In genomic region chr6:107591346-107591745, GRCh38 we compare ENCODE assay signal across 38 cellular contexts.
"Had no signal": no experiment of that assay in that cellular context is flagged by ENCODE, and none has a peak within 500 bp of the region (broad histone marks: within the 10 kb centered on the region; RNA-seq: fewer than 3 reads in every experiment).

No MANE protein-coding gene starts in this region.

- H3K27me3 ChIP-seq: adrenal gland, body of pancreas, brain microvascular endothelial cell, breast epithelium had no signal

- ATAC-seq: activated CD4-positive, alpha-beta T cell treated with anti-CD3 and anti-CD28 coated beads for 36 hours; activated CD4-positive, CD25-positive, alpha-beta regulatory T cell treated with anti-CD3 and anti-CD28 coated beads, Interleukin-2, amount 50 U/mL, for 24 hours; activated CD8-positive, alpha-beta T cell treated with anti-CD3 and anti-CD28 coated beads for 36 hours; activated naive CD4-positive, alpha-beta T cell treated with anti-CD3 and anti-CD28 coated beads, Interleukin-2, amount 50 U/mL, for 72 hours; activated T-cell treated with anti-CD3 and anti-CD28 coated beads, Interleukin-2, amount 50 U/mL, for 4 hours; activated T-cell treated with anti-CD3 and anti-CD28 coated beads, Interleukin-2, amount 50 U/mL, for 72 hours; activated T-helper 17 cell treated with anti-CD3 and anti-CD28 coated beads, Interleukin-2, amount 50 U/mL, for 72 hours; body of pancreas; WTC11 had no signal

- H3K36me3 ChIP-seq: adrenal gland, brain microvascular endothelial cell, breast epithelium, WERI-Rb-1 had no signal

- H3K4me3 Mint-ChIP-seq: activated CD4-positive, alpha-beta memory T cell treated with anti-CD3 and anti-CD28 coated beads for 36 hours; activated CD4-positive, alpha-beta T cell treated with anti-CD3 and anti-CD28 coated beads for 36 hours; activated CD4-positive, alpha-beta T cell treated with anti-CD3 and anti-CD28 coated beads, Interleukin-2, amount 10 ng/mL, durations not matched to agents 24 days and 14 days; activated CD8-positive, alpha-beta T cell treated with anti-CD3 and anti-CD28 coated beads for 36 hours; activated naive CD4-positive, alpha-beta T cell treated with anti-CD3 and anti-CD28 coated beads for 36 hours; activated naive CD8-positive, alpha-beta T cell treated with anti-CD3 and anti-CD28 coated beads for 36 hours; activated T-cell treated with anti-CD3 and anti-CD28 coated beads, Interleukin-2, amount 50 U/mL, for 4 hours; activated T-cell treated with anti-CD3 and anti-CD28 coated beads, Interleukin-2, amount 50 U/mL, for 72 hours; activated T-helper 1 cell treated with anti-CD3 and anti-CD28 coated beads, Interleukin-12 subunit alpha, Interleukin-12 subunit beta, Interleukin-2, Interleukin-4 antibody, amounts not matched to agents 30 ng/mL and 10 ng/mL and 1 ng/mL, durations not matched to agents 14 hours and 24 hours and 36 hours; activated T-helper 17 cell treated with anti-CD3 and anti-CD28 coated beads, Interleukin-2, amount 50 U/mL, for 72 hours; T-helper 1 cell treated with Interleukin-12 subunit alpha and Interleukin-12 subunit beta and Interleukin-4 antibody, amounts not matched to agents 30 μg/mL and 1 μg/mL, for 36 hours; T-helper 2 cell treated with Interferon-gamma antibody and Interleukin-4, amounts not matched to agents 5 μg/mL and 100 μg/mL, for 36 hours; WTC11 had no signal

- H3K27me3 Mint-ChIP-seq: activated naive CD8-positive, alpha-beta T cell treated with anti-CD3 and anti-CD28 coated beads for 36 hours had no signal

- DNase-seq: activated CD4-positive, alpha-beta memory T cell treated with anti-CD3 and anti-CD28 coated beads for 36 hours; activated CD4-positive, alpha-beta T cell treated with anti-CD3 and anti-CD28 coated beads for 1 hour; activated CD4-positive, alpha-beta T cell treated with anti-CD3 and anti-CD28 coated beads for 36 hours; activated CD4-positive, alpha-beta T cell treated with anti-CD3 and anti-CD28 coated beads, Interleukin-2, amount 10 ng/mL, durations not matched to agents 24 days and 14 days; activated CD4-positive, alpha-beta T cell treated with anti-CD3 and anti-CD28 coated beads, Interleukin-2, amount 50 U/mL, for 1 hour; activated CD4-positive, alpha-beta T cell treated with anti-CD3 and anti-CD28 coated beads, Interleukin-2, amount 50 U/mL, for 4 hours; activated CD4-positive, CD25-positive, alpha-beta regulatory T cell; activated CD8-positive, alpha-beta memory T cell treated with anti-CD3 and anti-CD28 coated beads, Interleukin-2, amount 50 U/mL, for 4 hours; activated CD8-positive, alpha-beta T cell treated with anti-CD3 and anti-CD28 coated beads for 36 hours; activated effector memory CD4-positive, alpha-beta T cell treated with anti-CD3 and anti-CD28 coated beads, Interleukin-2, amount 50 U/mL, for 16 hours; activated gamma-delta T cell treated with Interleukin-2 at 50 U/mL for 16 hours; activated naive CD4-positive, alpha-beta T cell; activated naive CD4-positive, alpha-beta T cell treated with anti-CD3 and anti-CD28 coated beads for 36 hours; activated naive CD4-positive, alpha-beta T cell treated with anti-CD3 and anti-CD28 coated beads, Interleukin-2, amount 50 U/mL, for 16 hours; activated naive CD8-positive, alpha-beta T cell treated with anti-CD3 and anti-CD28 coated beads for 36 hours; activated T-cell treated with anti-CD3 and anti-CD28 coated beads for 4 hours; activated T-cell treated with anti-CD3 and anti-CD28 coated beads, Interleukin-2, amount 50 U/mL, for 1 hour; activated T-cell treated with anti-CD3 and anti-CD28 coated beads, Interleukin-2, amount 50 U/mL, for 4 hours; activated T-cell treated with anti-CD3 and anti-CD28 coated beads, Interleukin-2, amount 50 U/mL, for 72 hours; adrenal gland; amniotic stem cell; aorta; body of pancreas; brain microvascular endothelial cell; central memory CD4-positive, alpha-beta T cell; SW 1271; T-helper 1 cell; T-helper 2 cell; T-helper 9 cell; WERI-Rb-1 had no signal

- H3K9me3 Mint-ChIP-seq: activated CD4-positive, alpha-beta memory T cell treated with anti-CD3 and anti-CD28 coated beads for 36 hours; activated CD4-positive, alpha-beta T cell treated with anti-CD3 and anti-CD28 coated beads, Interleukin-2, amount 10 ng/mL, durations not matched to agents 24 days and 14 days; activated CD8-positive, alpha-beta T cell treated with anti-CD3 and anti-CD28 coated beads for 36 hours; activated naive CD4-positive, alpha-beta T cell treated with anti-CD3 and anti-CD28 coated beads for 36 hours; activated naive CD4-positive, alpha-beta T cell treated with anti-CD3 and anti-CD28 coated beads, Interleukin-2, amount 50 U/mL, for 72 hours; activated naive CD8-positive, alpha-beta T cell treated with anti-CD3 and anti-CD28 coated beads for 36 hours; activated T-cell treated with anti-CD3 and anti-CD28 coated beads, Interleukin-2, amount 50 U/mL, for 4 hours; activated T-cell treated with anti-CD3 and anti-CD28 coated beads, Interleukin-2, amount 50 U/mL, for 72 hours; activated T-helper 1 cell treated with anti-CD3 and anti-CD28 coated beads, Interleukin-12 subunit alpha, Interleukin-12 subunit beta, Interleukin-2, Interleukin-4 antibody, amounts not matched to agents 30 ng/mL and 10 ng/mL and 1 ng/mL, durations not matched to agents 14 hours and 24 hours and 36 hours; activated T-helper 17 cell treated with anti-CD3 and anti-CD28 coated beads, Interleukin-2, amount 50 U/mL, for 72 hours; T-helper 1 cell treated with Interleukin-12 subunit alpha and Interleukin-12 subunit beta and Interleukin-4 antibody, amounts not matched to agents 30 μg/mL and 1 μg/mL, for 36 hours; T-helper 2 cell treated with Interferon-gamma antibody and Interleukin-4, amounts not matched to agents 5 μg/mL and 100 μg/mL, for 36 hours; WTC11 had no signal

- H3K27ac Mint-ChIP-seq: activated CD4-positive, alpha-beta memory T cell treated with anti-CD3 and anti-CD28 coated beads for 36 hours; activated CD4-positive, alpha-beta T cell treated with anti-CD3 and anti-CD28 coated beads for 36 hours; activated CD4-positive, alpha-beta T cell treated with anti-CD3 and anti-CD28 coated beads, Interleukin-2, amount 10 ng/mL, durations not matched to agents 24 days and 14 days; activated CD8-positive, alpha-beta T cell treated with anti-CD3 and anti-CD28 coated beads for 36 hours; activated naive CD4-positive, alpha-beta T cell treated with anti-CD3 and anti-CD28 coated beads for 36 hours; activated naive CD4-positive, alpha-beta T cell treated with anti-CD3 and anti-CD28 coated beads, Interleukin-2, amount 50 U/mL, for 72 hours; activated naive CD8-positive, alpha-beta T cell treated with anti-CD3 and anti-CD28 coated beads for 36 hours; activated T-cell treated with anti-CD3 and anti-CD28 coated beads, Interleukin-2, amount 50 U/mL, for 72 hours; activated T-helper 1 cell treated with anti-CD3 and anti-CD28 coated beads, Interleukin-12 subunit alpha, Interleukin-12 subunit beta, Interleukin-2, Interleukin-4 antibody, amounts not matched to agents 30 ng/mL and 10 ng/mL and 1 ng/mL, durations not matched to agents 14 hours and 24 hours and 36 hours; activated T-helper 17 cell treated with anti-CD3 and anti-CD28 coated beads, Interleukin-2, amount 50 U/mL, for 72 hours; T-helper 1 cell treated with Interleukin-12 subunit alpha and Interleukin-12 subunit beta and Interleukin-4 antibody, amounts not matched to agents 30 μg/mL and 1 μg/mL, for 36 hours; T-helper 2 cell treated with Interferon-gamma antibody and Interleukin-4, amounts not matched to agents 5 μg/mL and 100 μg/mL, for 36 hours; WTC11 had no signal

- H3K4me3 ChIP-seq: adrenal gland, body of pancreas, breast epithelium had no signal

- H3K4me1 Mint-ChIP-seq: activated CD4-positive, alpha-beta T cell treated with anti-CD3 and anti-CD28 coated beads for 36 hours; activated CD4-positive, alpha-beta T cell treated with anti-CD3 and anti-CD28 coated beads, Interleukin-2, amount 10 ng/mL, durations not matched to agents 24 days and 14 days; activated naive CD8-positive, alpha-beta T cell treated with anti-CD3 and anti-CD28 coated beads for 36 hours; activated T-helper 17 cell treated with anti-CD3 and anti-CD28 coated beads, Interleukin-2, amount 50 U/mL, for 72 hours had no signal

- H3K4me1 ChIP-seq: adrenal gland, breast epithelium had no signal

- H3K27ac ChIP-seq: adrenal gland, body of pancreas, brain microvascular endothelial cell, breast epithelium, WERI-Rb-1 had no signal

- H3K9me3 ChIP-seq: adrenal gland, body of pancreas, breast epithelium had no signal

- H3K36me3 Mint-ChIP-seq: activated CD4-positive, alpha-beta memory T cell treated with anti-CD3 and anti-CD28 coated beads for 36 hours; activated naive CD4-positive, alpha-beta T cell treated with anti-CD3 and anti-CD28 coated beads, Interleukin-2, amount 50 U/mL, for 72 hours; activated naive CD8-positive, alpha-beta T cell treated with anti-CD3 and anti-CD28 coated beads for 36 hours; WTC11 had no signal
